Comparison of ENCODE assay signal across 25 cellular contexts in the genomic region with DNA sequence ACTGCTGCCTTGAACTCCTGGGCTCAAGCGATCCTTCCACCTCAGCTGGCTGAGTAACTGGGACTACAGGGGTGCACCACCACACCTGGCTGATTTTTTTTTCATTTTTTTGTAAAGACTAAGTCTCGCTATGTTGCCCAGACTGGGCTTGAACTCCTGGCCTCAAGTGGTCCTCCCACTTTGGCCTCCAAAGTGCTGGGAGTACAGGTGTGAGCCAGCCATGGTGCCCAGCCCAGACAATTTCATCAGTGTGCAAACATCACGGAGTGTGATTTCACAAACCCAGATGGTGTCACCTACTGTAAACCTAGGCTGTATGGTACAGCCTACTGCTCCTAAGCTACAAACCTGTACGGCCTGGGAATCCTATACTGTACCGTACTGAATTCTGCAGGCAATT.
"Had no signal": no experiment of that assay in that cellular context is flagged by ENCODE, and none has a peak within 500 bp of the region (broad histone marks: within the 10 kb centered on the region; RNA-seq: fewer than 3 reads in every experiment).

No MANE protein-coding gene starts in this region.

- H3K36me3 ChIP-seq: adrenal gland had no signal

- H3K4me3 ChIP-seq: adrenal gland, SK-N-MC had no signal

- H3K4me3 Mint-ChIP-seq: activated CD8-positive, alpha-beta T cell treated with anti-CD3 and anti-CD28 coated beads for 36 hours; activated naive CD8-positive, alpha-beta T cell treated with anti-CD3 and anti-CD28 coated beads, Interleukin-2, amount 10 ng/mL, durations not matched to agents 7 days and 5 days had no signal

- FAIRE-seq: colon had no signal

- H3K27me3 ChIP-seq: adrenal gland had no signal

- H3K4me1 ChIP-seq: adrenal gland had no signal

- ATAC-seq: activated CD4-positive, CD25-positive, alpha-beta regulatory T cell treated with anti-CD3 and anti-CD28 coated beads, Interleukin-2, amount 50 U/mL, for 24 hours; Panc1; Right ventricle myocardium inferior had no signal

- H3K9me3 Mint-ChIP-seq: activated T-cell treated with anti-CD3 and anti-CD28 coated beads, Interleukin-2, amount 50 U/mL, for 72 hours had no signal

- H3K4me2 ChIP-seq: KMS-11 had no signal

- H3K4me1 Mint-ChIP-seq: activated naive CD8-positive, alpha-beta T cell treated with anti-CD3 and anti-CD28 coated beads, Interleukin-2, amount 10 ng/mL, durations not matched to agents 7 days and 5 days had no signal

- H3K9me3 ChIP-seq: adrenal gland had no signal

- H3K9ac ChIP-seq: KMS-11 had no signal

- H3K27ac ChIP-seq: adrenal gland, KMS-11, SK-N-MC had no signal

- H3K27ac Mint-ChIP-seq: activated CD8-positive, alpha-beta T cell treated with anti-CD3 and anti-CD28 coated beads for 36 hours; activated naive CD8-positive, alpha-beta T cell treated with anti-CD3 and anti-CD28 coated beads, Interleukin-2, amount 10 ng/mL, durations not matched to agents 7 days and 5 days; activated T-cell treated with anti-CD3 and anti-CD28 coated beads, Interleukin-2, amount 50 U/mL, for 72 hours; activated T-helper 2 cell treated with anti-CD3 and anti-CD28 coated beads, Interferon-gamma antibody, Interleukin-2, Interleukin-4, amounts not matched to agents 10 μg/mL and 5 μg/mL and 100 μg/mL, durations not matched to agents 14 hours and 24 hours and 36 hours had no signal

- DNase-seq: activated CD4-positive, alpha-beta T cell treated with anti-CD3 and anti-CD28 coated beads for 4 hours; activated CD8-positive, alpha-beta memory T cell treated with anti-CD3 and anti-CD28 coated beads, Interleukin-2, amount 50 U/mL, for 4 hours; activated gamma-delta T cell treated with Interleukin-2 at 50 U/mL for 16 hours; activated naive CD4-positive, alpha-beta T cell treated with anti-CD3 and anti-CD28 coated beads, Interleukin-2, amount 50 U/mL, for 16 hours; activated naive CD8-positive, alpha-beta T cell treated with anti-CD3 and anti-CD28 coated beads, Interleukin-2, amount 10 ng/mL, durations not matched to agents 7 days and 5 days; adrenal gland; cerebellar nuclear complex; NCI-H1092 treated with DMSO at 0.1 percent for 48 hours; NCI-H1417 treated with DMSO at 0.1 percent for 48 hours; NCI-H1694; NCI-H2029; NCI-H2171 treated with DMSO at 0.1 percent for 48 hours; NCI-H226; NCI-H526; NK-92 treated with Interleukin-12 subunit alpha and Interleukin-12 subunit beta, amount 100 ng/mL, for 24 hours; T-helper 1 cell had no signal
